Comparison of ENCODE assay signal across 1 cellular context in genomic region chr1:26500488-26501175, GRCh38.
TF ChIP-seq lines count a peak whose summit lies in the region.

No MANE protein-coding gene starts in this region.

TF ChIP-seq in HepG2, 621 proteins besides CTCF, POLR2A, EP300 and RAD21 (continued from another document and continues in another):
- TF ChIP-seq ZHX1 (CRISPR knock-in tag; IDR thresholded peaks at IDR 0.05; ENCODE audit: low read depth) (no peak; the same call in 1 of the 2 replicates), ZNF564 (CRISPR knock-in tag; IDR thresholded peaks at IDR 0.05) (no peak), MBD4 (IDR thresholded peaks at IDR 0.05; ENCODE audit: borderline replicate concordance, low read length) (no peak), PITX1 (CRISPR knock-in tag; IDR thresholded peaks at IDR 0.05) (no peak; the same call in 1 of the 2 replicates), ATRX (CRISPR knock-in tag; IDR thresholded peaks at IDR 0.05; ENCODE audit: borderline replicate concordance) (no peak), ZNF841 (CRISPR knock-in tag; IDR thresholded peaks at IDR 0.05; ENCODE audit: borderline replicate concordance) (0 out of 2 replicates have a peak, but pooled peaks have one; percentile 68), TRIM24 (CRISPR knock-in tag; IDR thresholded peaks at IDR 0.05) (no peak), JUNB (CRISPR knock-in tag; IDR thresholded peaks at IDR 0.05; ENCODE audit: borderline replicate concordance) (peak; percentile 60; the same call in 1 of the 2 replicates), MTF1 (CRISPR knock-in tag; IDR thresholded peaks at IDR 0.05) (no peak), ZNF720 (CRISPR knock-in tag; IDR thresholded peaks at IDR 0.05) (no peak), KDM5A (IDR thresholded peaks at IDR 0.05; ENCODE audit: borderline replicate concordance, low read length) (no peak), ZBED4 (CRISPR knock-in tag; IDR thresholded peaks at IDR 0.05; ENCODE audit: borderline replicate concordance) (no peak), ZFX (CRISPR knock-in tag; IDR thresholded peaks at IDR 0.05; ENCODE audit: low read depth) (peak; percentile 87), SNAI1 (CRISPR knock-in tag; IDR thresholded peaks at IDR 0.05; ENCODE audit: borderline replicate concordance) (peak; percentile 92), MLXIP (CRISPR knock-in tag; IDR thresholded peaks at IDR 0.05; ENCODE audit: borderline replicate concordance) (no peak), KDM6A (CRISPR knock-in tag; IDR thresholded peaks at IDR 0.05; ENCODE audit: low read depth) (no peak), ZNF17 (CRISPR knock-in tag; IDR thresholded peaks at IDR 0.05) (no peak), FUBP1 (CRISPR knock-in tag; IDR thresholded peaks at IDR 0.05; ENCODE audit: borderline replicate concordance) (no peak), RAD51 (IDR thresholded peaks at IDR 0.05; ENCODE audit: borderline replicate concordance) (peak; percentile 33; the same call in 1 of the 2 replicates), MXD4 (CRISPR knock-in tag; IDR thresholded peaks at IDR 0.05) (peak; percentile 77; the same call in 1 of the 2 replicates), ZNF138 (CRISPR knock-in tag; IDR thresholded peaks at IDR 0.05; ENCODE audit: low read depth) (0 out of 2 replicates have a peak, but pooled peaks have one; percentile 26), RFX5 (IDR thresholded peaks at IDR 0.05; ENCODE audit: low read depth, low read length) (no peak), CCAR2 (optimal IDR thresholded peaks at IDR 0.05; ENCODE audit: low read depth, low read length) (no peak), ZNF121 (CRISPR knock-in tag; IDR thresholded peaks at IDR 0.05) (no peak), ZNF253 (CRISPR knock-in tag; IDR thresholded peaks at IDR 0.05; ENCODE audit: borderline replicate concordance) (peak; percentile 84), ZNF768 (CRISPR knock-in tag; IDR thresholded peaks at IDR 0.05) (no peak), RNF2 (conservative IDR thresholded peaks at IDR 0.05; ENCODE audit: low read depth) (peak; percentile 76; the same call in 1 of the 2 replicates), ZC3H4 (CRISPR knock-in tag; IDR thresholded peaks at IDR 0.05; ENCODE audit: borderline replicate concordance) (no peak), CC2D1A (CRISPR knock-in tag; IDR thresholded peaks at IDR 0.05) (no peak), RBM39 (IDR thresholded peaks at IDR 0.05; ENCODE audit: low read depth, low read length, poor library complexity, severe bottlenecking) (peak; percentile 83), AKAP8 (CRISPR knock-in tag; IDR thresholded peaks at IDR 0.05) (no peak), ISX (CRISPR knock-in tag; conservative IDR thresholded peaks at IDR 0.05) (no peak), ZNF549 (CRISPR knock-in tag; IDR thresholded peaks at IDR 0.05) (no peak), CAMTA2 (CRISPR knock-in tag; IDR thresholded peaks at IDR 0.05; ENCODE audit: borderline replicate concordance) (peak; percentile 50; the same call in 1 of the 2 replicates), NFE2L2 (IDR thresholded peaks at IDR 0.05; ENCODE audit: low read length) (no peak), NFATC3 (CRISPR knock-in tag; IDR thresholded peaks at IDR 0.05) (no peak), CBFB (CRISPR knock-in tag; IDR thresholded peaks at IDR 0.05) (peak; percentile 29), ZNF432 (CRISPR knock-in tag; IDR thresholded peaks at IDR 0.05; ENCODE audit: borderline replicate concordance) (no peak; the same call in 1 of the 2 replicates), ZNF598 (CRISPR knock-in tag; IDR thresholded peaks at IDR 0.05; ENCODE audit: borderline replicate concordance) (peak; percentile 56; the same call in 1 of the 2 replicates), ZNF251 (CRISPR knock-in tag; IDR thresholded peaks at IDR 0.05) (no peak), SOX5 (CRISPR knock-in tag; IDR thresholded peaks at IDR 0.05; ENCODE audit: borderline replicate concordance) (no peak), ZUFSP (CRISPR knock-in tag; IDR thresholded peaks at IDR 0.05; ENCODE audit: borderline replicate concordance) (no peak), ELF1 (CRISPR knock-in tag; IDR thresholded peaks at IDR 0.05) (peak; percentile 84; the same call in 1 of the 2 replicates)
- TF ChIP-seq, protein P1, sequence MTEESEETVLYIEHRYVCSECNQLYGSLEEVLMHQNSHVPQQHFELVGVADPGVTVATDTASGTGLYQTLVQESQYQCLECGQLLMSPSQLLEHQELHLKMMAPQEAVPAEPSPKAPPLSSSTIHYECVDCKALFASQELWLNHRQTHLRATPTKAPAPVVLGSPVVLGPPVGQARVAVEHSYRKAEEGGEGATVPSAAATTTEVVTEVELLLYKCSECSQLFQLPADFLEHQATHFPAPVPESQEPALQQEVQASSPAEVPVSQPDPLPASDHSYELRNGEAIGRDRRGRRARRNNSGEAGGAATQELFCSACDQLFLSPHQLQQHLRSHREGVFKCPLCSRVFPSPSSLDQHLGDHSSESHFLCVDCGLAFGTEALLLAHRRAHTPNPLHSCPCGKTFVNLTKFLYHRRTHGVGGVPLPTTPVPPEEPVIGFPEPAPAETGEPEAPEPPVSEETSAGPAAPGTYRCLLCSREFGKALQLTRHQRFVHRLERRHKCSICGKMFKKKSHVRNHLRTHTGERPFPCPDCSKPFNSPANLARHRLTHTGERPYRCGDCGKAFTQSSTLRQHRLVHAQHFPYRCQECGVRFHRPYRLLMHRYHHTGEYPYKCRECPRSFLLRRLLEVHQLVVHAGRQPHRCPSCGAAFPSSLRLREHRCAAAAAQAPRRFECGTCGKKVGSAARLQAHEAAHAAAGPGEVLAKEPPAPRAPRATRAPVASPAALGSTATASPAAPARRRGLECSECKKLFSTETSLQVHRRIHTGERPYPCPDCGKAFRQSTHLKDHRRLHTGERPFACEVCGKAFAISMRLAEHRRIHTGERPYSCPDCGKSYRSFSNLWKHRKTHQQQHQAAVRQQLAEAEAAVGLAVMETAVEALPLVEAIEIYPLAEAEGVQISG (CRISPR knock-in tag; IDR thresholded peaks at IDR 0.05), result no peak; the same call in 1 of the 2 replicates
- TF ChIP-seq, protein P2, sequence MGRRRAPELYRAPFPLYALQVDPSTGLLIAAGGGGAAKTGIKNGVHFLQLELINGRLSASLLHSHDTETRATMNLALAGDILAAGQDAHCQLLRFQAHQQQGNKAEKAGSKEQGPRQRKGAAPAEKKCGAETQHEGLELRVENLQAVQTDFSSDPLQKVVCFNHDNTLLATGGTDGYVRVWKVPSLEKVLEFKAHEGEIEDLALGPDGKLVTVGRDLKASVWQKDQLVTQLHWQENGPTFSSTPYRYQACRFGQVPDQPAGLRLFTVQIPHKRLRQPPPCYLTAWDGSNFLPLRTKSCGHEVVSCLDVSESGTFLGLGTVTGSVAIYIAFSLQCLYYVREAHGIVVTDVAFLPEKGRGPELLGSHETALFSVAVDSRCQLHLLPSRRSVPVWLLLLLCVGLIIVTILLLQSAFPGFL (CRISPR knock-in tag; IDR thresholded peaks at IDR 0.05), result no peak
- TF ChIP-seq, protein P3, sequence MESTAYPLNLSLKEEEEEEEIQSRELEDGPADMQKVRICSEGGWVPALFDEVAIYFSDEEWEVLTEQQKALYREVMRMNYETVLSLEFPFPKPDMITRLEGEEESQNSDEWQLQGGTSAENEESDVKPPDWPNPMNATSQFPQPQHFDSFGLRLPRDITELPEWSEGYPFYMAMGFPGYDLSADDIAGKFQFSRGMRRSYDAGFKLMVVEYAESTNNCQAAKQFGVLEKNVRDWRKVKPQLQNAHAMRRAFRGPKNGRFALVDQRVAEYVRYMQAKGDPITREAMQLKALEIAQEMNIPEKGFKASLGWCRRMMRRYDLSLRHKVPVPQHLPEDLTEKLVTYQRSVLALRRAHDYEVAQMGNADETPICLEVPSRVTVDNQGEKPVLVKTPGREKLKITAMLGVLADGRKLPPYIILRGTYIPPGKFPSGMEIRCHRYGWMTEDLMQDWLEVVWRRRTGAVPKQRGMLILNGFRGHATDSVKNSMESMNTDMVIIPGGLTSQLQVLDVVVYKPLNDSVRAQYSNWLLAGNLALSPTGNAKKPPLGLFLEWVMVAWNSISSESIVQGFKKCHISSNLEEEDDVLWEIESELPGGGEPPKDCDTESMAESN (CRISPR knock-in tag; conservative IDR thresholded peaks at IDR 0.05), result peak; percentile 52; the same call in 1 of the 2 replicates
